Comparison of ENCODE assay signal across 8 cellular contexts in genomic region chr6:98946877-98947410, GRCh38. TPM values are rescaled to one million over a fixed set of nuclear protein-coding genes. Genes with fewer than 3 reads are reported as not detected.
DNase-seq lines count a peak whose midpoint lies in the region; ATAC-seq and TF ChIP-seq lines count a peak whose summit lies in the region.

No MANE protein-coding gene starts in this region.

- H3K4me1 ChIP-seq in mucosa of rectum (ENCODE audit: control insufficient read depth in 2 of 2, insufficient read depth in 2 of 2, low read length in 2 of 2) (peaks cover 9 to 15% of the 10 kb centered on the region in 2 donors), stomach (peaks cover 14 to 36% (median 24%) of the 10 kb centered on the region in 4 donors)

- DNase-seq in NCI-H128 (lab: John Stamatoyannopoulos, UW; ENCODE audit: unreplicated experiment) (peak; percentile 43), stomach (peak; percentile 53), hippocampal formation (lab: John Stamatoyannopoulos, UW) (no peak)
- DNase-seq in activated CD4-positive, alpha-beta T cell treated with anti-CD3 and anti-CD28 coated beads, Interleukin-2, amount 10 ng/mL, durations not matched to agents 24 days and 14 days = peak; percentile 77
- peak; percentile 18 for DNase-seq in effector CD8-positive, alpha-beta T cell (lab: John Stamatoyannopoulos, UW)

- WGBS in stomach, 5 donors = 3 to 6% (median 4%) methylated on average over 9 of the region's 9 CpGs

- TF ChIP-seq POLR2A in stomach (IDR thresholded peaks at IDR 0.05) = no peak

- peak overlapping the region; percentile 84 to 89 for H3K9ac ChIP-seq in mucosa of rectum (ENCODE audit: low read depth in 1 of 2, low read length in 2 of 2)

- H3K4me3 Mint-ChIP-seq in activated CD4-positive, alpha-beta T cell treated with anti-CD3 and anti-CD28 coated beads, Interleukin-2, amount 10 ng/mL, durations not matched to agents 24 days and 14 days = peak overlapping the region; percentile 97

- H3K27me3 Mint-ChIP-seq in activated CD4-positive, alpha-beta T cell treated with anti-CD3 and anti-CD28 coated beads, Interleukin-2, amount 10 ng/mL, durations not matched to agents 24 days and 14 days = peaks cover 24% of the 10 kb centered on the region

- H3K27me3 ChIP-seq in mucosa of rectum (ENCODE audit: control insufficient read depth in 2 of 2, insufficient read depth in 2 of 2, low read length in 2 of 2) (no peaks in the 10 kb centered on the region), stomach (no peaks in the 10 kb centered on the region)

- H3K27ac Mint-ChIP-seq in activated CD4-positive, alpha-beta T cell treated with anti-CD3 and anti-CD28 coated beads, Interleukin-2, amount 10 ng/mL, durations not matched to agents 24 days and 14 days = peak overlapping the region; percentile 98

- H3K4me1 Mint-ChIP-seq in activated CD4-positive, alpha-beta T cell treated with anti-CD3 and anti-CD28 coated beads, Interleukin-2, amount 10 ng/mL, durations not matched to agents 24 days and 14 days = peaks cover 32% of the 10 kb centered on the region

- H3K36me3 ChIP-seq in mucosa of rectum (ENCODE audit: control insufficient read depth in 2 of 2, insufficient read depth in 2 of 2, low read length in 2 of 2) = no peaks in the 10 kb centered on the region
- no peaks in the 10 kb centered on the region for H3K36me3 ChIP-seq in stomach

- peak; percentile 34 for ATAC-seq in GM18511 (IDR thresholded peaks at IDR 0.05; ENCODE audit: unreplicated experiment)
- ATAC-seq in HG02759 (IDR thresholded peaks at IDR 0.05; ENCODE audit: unreplicated experiment) = peak; percentile 25

- H3K4me3 ChIP-seq in mucosa of rectum (ENCODE audit: low read length in 2 of 2) (peak overlapping the region; percentile 74 to 91), stomach (peak overlapping the region; percentile 76 to 93 (median 82))

- H3K9me3 ChIP-seq in mucosa of rectum (ENCODE audit: control insufficient read depth in 2 of 2, low read length in 2 of 2) (no peaks in the 10 kb centered on the region), stomach (peaks cover 0 to 5% (median 0%) of the 10 kb centered on the region in 4 donors)

- H3K9me3 Mint-ChIP-seq in activated CD4-positive, alpha-beta T cell treated with anti-CD3 and anti-CD28 coated beads, Interleukin-2, amount 10 ng/mL, durations not matched to agents 24 days and 14 days = peaks cover 20% of the 10 kb centered on the region

- peaks cover 22% of the 10 kb centered on the region for H3K36me3 Mint-ChIP-seq in activated CD4-positive, alpha-beta T cell treated with anti-CD3 and anti-CD28 coated beads, Interleukin-2, amount 10 ng/mL, durations not matched to agents 24 days and 14 days (ENCODE audit: low read depth)

- intact Hi-C loops in activated CD4-positive, alpha-beta T cell treated with anti-CD3 and anti-CD28 coated beads, Interleukin-2, amount 10 ng/mL, durations not matched to agents 24 days and 14 days (cut with micrococcal nuclease) = loop anchor here (2.0 to 5.0 kb wide), 6 partner anchors 100 to 1665 kb away; partner anchors contain the start of genes CCNC, COQ3, MMS22L and PNISR
- intact Hi-C loops in stomach (cut with DNase I; ENCODE audit: low total_unique reads) = no loop called here

- no peak for TF ChIP-seq EP300 in stomach (IDR thresholded peaks at IDR 0.05)

- H3K27ac ChIP-seq in mucosa of rectum (ENCODE audit: low read depth in 2 of 2, low read length in 2 of 2) = peak overlapping the region; percentile 79 to 82
- H3K27ac ChIP-seq in stomach = peak overlapping the region; percentile 86 to 97 (median 92)

- no peak for TF ChIP-seq CTCF in stomach (IDR thresholded peaks at IDR 0.05)

RNA-seq across cellular contexts. Expression of gene FBXL4, which starts 0.8 kb away (rescaled TPM):
- 12.8 and 15.3 TPM in 2 replicates for total RNA-seq in activated CD4-positive, alpha-beta T cell treated with anti-CD3 and anti-CD28 coated beads, Interleukin-2, amount 10 ng/mL, durations not matched to agents 24 days and 14 days
- total RNA-seq in stomach = 10 to 100 TPM in 4 of 5 donors, 1 to 10 TPM in 1; 2.6 to 37.1 (median 20.0) TPM
- polyA plus RNA-seq in stomach = 1 to 10 TPM; 3.2 to 4.0 (median 3.3) TPM

Comparison
In these comparisons a context has a peak if more than half of its experiments do, and no peak if none do; other contexts are left out.
1. DNase-seq: peak in NCI-H128 (single experiment), activated CD4-positive, alpha-beta T cell treated with anti-CD3 and anti-CD28 coated beads, Interleukin-2, amount 10 ng/mL, durations not matched to agents 24 days and 14 days (single experiment), effector CD8-positive, alpha-beta T cell (single experiment) and stomach (single experiment); none in hippocampal formation (0 of 2).